Comparison of ENCODE assay signal across 2 cellular contexts in the genomic region with DNA sequence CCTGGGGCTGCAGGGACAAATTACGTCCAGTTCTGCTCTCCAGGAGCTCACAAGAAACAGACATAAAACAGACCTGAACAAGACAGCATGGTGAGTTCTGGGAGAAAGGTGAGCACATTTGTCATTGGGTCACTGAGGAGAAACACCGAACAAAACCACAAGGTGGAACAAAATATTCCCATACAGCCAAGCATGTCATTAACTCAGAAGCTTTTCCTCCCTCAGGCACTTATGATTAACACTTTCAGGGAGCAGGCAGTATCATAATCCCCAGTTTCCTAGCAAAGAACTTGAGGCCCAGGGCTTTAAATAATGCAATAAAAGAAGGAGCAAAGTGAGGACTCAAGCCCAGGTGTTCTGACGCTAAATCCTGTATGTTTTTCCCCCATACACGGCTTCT.
TF ChIP-seq lines count a peak whose summit lies in the region.

No MANE protein-coding gene starts in this region.

TF ChIP-seq in A549, 52 proteins besides CTCF, POLR2A, EP300 and RAD21:
- no peak for TF ChIP-seq ZC3H11A (IDR thresholded peaks at IDR 0.05)
- TF ChIP-seq GATA3 (IDR thresholded peaks at IDR 0.05; ENCODE audit: borderline replicate concordance), result no peak
- TF ChIP-seq HOXB5 (CRISPR knock-in tag; IDR thresholded peaks at IDR 0.05), result no peak
- TF ChIP-seq, protein P1, sequence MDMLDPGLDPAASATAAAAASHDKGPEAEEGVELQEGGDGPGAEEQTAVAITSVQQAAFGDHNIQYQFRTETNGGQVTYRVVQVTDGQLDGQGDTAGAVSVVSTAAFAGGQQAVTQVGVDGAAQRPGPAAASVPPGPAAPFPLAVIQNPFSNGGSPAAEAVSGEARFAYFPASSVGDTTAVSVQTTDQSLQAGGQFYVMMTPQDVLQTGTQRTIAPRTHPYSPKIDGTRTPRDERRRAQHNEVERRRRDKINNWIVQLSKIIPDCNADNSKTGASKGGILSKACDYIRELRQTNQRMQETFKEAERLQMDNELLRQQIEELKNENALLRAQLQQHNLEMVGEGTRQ (IDR thresholded peaks at IDR 0.05), result no peak
- no peak for TF ChIP-seq RCOR1 (IDR thresholded peaks at IDR 0.05; ENCODE audit: low read depth, low read length)
- no peak for TF ChIP-seq JUNB (IDR thresholded peaks at IDR 0.05)
- no peak for TF ChIP-seq MYC (IDR thresholded peaks at IDR 0.05; ENCODE audit: borderline replicate concordance, low read length)
- no peak for TF ChIP-seq RARB (CRISPR knock-in tag; IDR thresholded peaks at IDR 0.05)

TF ChIP-seq in IMR-90, 13 proteins besides CTCF, POLR2A, EP300 and RAD21:
- TF ChIP-seq CEBPB (IDR thresholded peaks at IDR 0.05; ENCODE audit: low read depth, low read length) (no peak), FOS (IDR thresholded peaks at IDR 0.05; ENCODE audit: low read depth, low read length) (no peak), CHD1 (IDR thresholded peaks at IDR 0.05; ENCODE audit: low read depth, low read length) (no peak), MXI1 (IDR thresholded peaks at IDR 0.05; ENCODE audit: borderline replicate concordance, low read depth, low read length) (no peak), RCOR1 (IDR thresholded peaks at IDR 0.05; ENCODE audit: insufficient replicate concordance, low read length) (no peak)
